1 cellular context compared by ENCODE assay signal in the genomic region with DNA sequence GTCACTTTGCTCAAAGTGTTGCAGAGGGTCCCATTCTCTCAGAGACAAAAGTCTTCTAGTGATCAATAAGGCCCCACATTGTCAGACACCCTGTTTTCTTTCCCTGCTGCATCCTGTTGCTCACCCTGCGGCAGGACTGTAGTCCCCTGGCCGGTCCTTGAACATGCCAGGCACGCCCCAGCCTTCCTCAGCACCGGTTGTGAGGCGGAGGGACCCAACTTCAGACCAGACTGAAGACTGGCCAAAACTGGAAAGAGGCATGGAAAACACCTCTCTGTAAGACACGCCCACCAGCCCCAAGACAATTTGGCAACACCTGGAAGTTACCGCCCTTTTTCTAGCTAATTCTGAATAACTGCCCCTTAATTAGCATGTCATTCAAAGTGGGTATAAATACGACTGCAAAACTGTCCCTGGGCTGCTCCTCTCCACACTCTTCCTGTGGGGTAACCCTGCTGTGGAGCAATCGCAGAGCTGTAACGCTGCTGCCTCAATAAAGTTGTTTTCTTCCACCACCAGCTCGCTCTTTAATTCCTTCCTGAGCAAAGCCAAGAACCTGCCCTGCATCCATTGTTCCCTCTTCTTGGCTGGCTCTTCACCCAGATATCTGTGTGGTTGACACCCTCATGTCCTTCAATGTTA.
TF ChIP-seq lines count a peak whose summit lies in the region.

No MANE protein-coding gene starts in this region.

TF ChIP-seq in K562, 482 proteins besides CTCF, POLR2A, EP300 and RAD21:
- TF ChIP-seq, protein P1, sequence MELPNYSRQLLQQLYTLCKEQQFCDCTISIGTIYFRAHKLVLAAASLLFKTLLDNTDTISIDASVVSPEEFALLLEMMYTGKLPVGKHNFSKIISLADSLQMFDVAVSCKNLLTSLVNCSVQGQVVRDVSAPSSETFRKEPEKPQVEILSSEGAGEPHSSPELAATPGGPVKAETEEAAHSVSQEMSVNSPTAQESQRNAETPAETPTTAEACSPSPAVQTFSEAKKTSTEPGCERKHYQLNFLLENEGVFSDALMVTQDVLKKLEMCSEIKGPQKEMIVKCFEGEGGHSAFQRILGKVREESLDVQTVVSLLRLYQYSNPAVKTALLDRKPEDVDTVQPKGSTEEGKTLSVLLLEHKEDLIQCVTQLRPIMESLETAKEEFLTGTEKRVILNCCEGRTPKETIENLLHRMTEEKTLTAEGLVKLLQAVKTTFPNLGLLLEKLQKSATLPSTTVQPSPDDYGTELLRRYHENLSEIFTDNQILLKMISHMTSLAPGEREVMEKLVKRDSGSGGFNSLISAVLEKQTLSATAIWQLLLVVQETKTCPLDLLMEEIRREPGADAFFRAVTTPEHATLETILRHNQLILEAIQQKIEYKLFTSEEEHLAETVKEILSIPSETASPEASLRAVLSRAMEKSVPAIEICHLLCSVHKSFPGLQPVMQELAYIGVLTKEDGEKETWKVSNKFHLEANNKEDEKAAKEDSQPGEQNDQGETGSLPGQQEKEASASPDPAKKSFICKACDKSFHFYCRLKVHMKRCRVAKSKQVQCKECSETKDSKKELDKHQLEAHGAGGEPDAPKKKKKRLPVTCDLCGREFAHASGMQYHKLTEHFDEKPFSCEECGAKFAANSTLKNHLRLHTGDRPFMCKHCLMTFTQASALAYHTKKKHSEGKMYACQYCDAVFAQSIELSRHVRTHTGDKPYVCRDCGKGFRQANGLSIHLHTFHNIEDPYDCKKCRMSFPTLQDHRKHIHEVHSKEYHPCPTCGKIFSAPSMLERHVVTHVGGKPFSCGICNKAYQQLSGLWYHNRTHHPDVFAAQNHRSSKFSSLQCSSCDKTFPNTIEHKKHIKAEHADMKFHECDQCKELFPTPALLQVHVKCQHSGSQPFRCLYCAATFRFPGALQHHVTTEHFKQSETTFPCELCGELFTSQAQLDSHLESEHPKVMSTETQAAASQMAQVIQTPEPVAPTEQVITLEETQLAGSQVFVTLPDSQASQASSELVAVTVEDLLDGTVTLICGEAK (IDR thresholded peaks at IDR 0.05): peak; percentile 46; the same call in 1 of the 2 replicates
- TF ChIP-seq, protein P1 (CRISPR knock-in tag; IDR thresholded peaks at IDR 0.05): no peak
- no peak for TF ChIP-seq PTTG1 (tag; IDR thresholded peaks at IDR 0.05; ENCODE audit: low read depth)
